8 cellular contexts compared by ENCODE assay signal in genomic region chr3:172550347-172550943, GRCh38.
A peak's percentile ranks its signal among the peaks of the same experiment; 100 is the strongest.
DNase-seq lines count a peak whose midpoint lies in the region; ATAC-seq and TF ChIP-seq lines count a peak whose summit lies in the region.

No MANE protein-coding gene starts in this region.

- peak overlapping the region in 1 of 11 experiments; percentile 5; a peak in 1 of 22 replicates for H3K9ac ChIP-seq in BLaER1 treated with 17β-estradiol and CSF1 and Interleukin-3, amounts not matched to agents 10 nM and 100 nM

- DNase-seq in T1000 (lab: John Stamatoyannopoulos, UW) (peak; percentile 59), cardiac fibroblast (ENCODE audit: low read depth in 2 of 2) (peak; percentile 71 to 88), NCI-H748 treated with DMSO at 0.1 percent for 48 hours (lab: John Stamatoyannopoulos, UW) (no peak), globus pallidus (ENCODE audit: low spot score) (no peak)
- DNase-seq in stimulated activated CD4-positive, alpha-beta T cell treated with anti-CD3 and anti-CD28 coated beads, Interleukin-2, amount 100 ng/mL, for 24 hours, result peak; percentile 77 to 79

- no peak for TF ChIP-seq CTCF in cardiac fibroblast (IDR thresholded peaks at IDR 0.05; ENCODE audit: low read depth, low read length)

- peaks cover 11 to 75% (median 46%) of the 10 kb centered on the region in 10 experiments for H3K4me1 ChIP-seq in BLaER1 treated with 17β-estradiol and CSF1 and Interleukin-3, amounts not matched to agents 10 nM and 100 nM

- peak overlapping the region in 7 of 11 experiments; percentile 27 to 86 (median 55); a peak in 13 of 22 replicates for H3K4me2 ChIP-seq in BLaER1 treated with 17β-estradiol and CSF1 and Interleukin-3, amounts not matched to agents 10 nM and 100 nM

- H4K20me1 ChIP-seq in BLaER1 treated with 17β-estradiol and CSF1 and Interleukin-3, amounts not matched to agents 10 nM and 100 nM, result no peaks in the 10 kb centered on the region

- H3K27ac ChIP-seq in BLaER1 treated with 17β-estradiol and CSF1 and Interleukin-3, amounts not matched to agents 10 nM and 100 nM, result peak overlapping the region in 8 of 11 experiments; percentile 23 to 87 (median 54); a peak in 13 of 22 replicates

- peaks cover 0 to 23% (median 15%) of the 10 kb centered on the region in 11 experiments; a peak in 12 of 22 replicates for H3K9me3 ChIP-seq in BLaER1 treated with 17β-estradiol and CSF1 and Interleukin-3, amounts not matched to agents 10 nM and 100 nM (replicated peaks in 1 of 11)

- no peaks in the 10 kb centered on the region for H3K27me3 ChIP-seq in BLaER1 treated with 17β-estradiol and CSF1 and Interleukin-3, amounts not matched to agents 10 nM and 100 nM

- ATAC-seq in HG02852 (IDR thresholded peaks at IDR 0.05; ENCODE audit: unreplicated experiment) (peak; percentile 89), GM21576 (IDR thresholded peaks at IDR 0.05; ENCODE audit: unreplicated experiment) (no peak)

- no peak overlapping the region for H3K4me3 ChIP-seq in BLaER1 treated with 17β-estradiol and CSF1 and Interleukin-3, amounts not matched to agents 10 nM and 100 nM
- no peak overlapping the region for H3K4me3 ChIP-seq in cardiac fibroblast (replicated peaks in 1 of 2; ENCODE audit: low read depth in 2 of 2, low read length in 2 of 2)

- H3K36me3 ChIP-seq in BLaER1 treated with 17β-estradiol and CSF1 and Interleukin-3, amounts not matched to agents 10 nM and 100 nM, result no peaks in the 10 kb centered on the region; a peak in 1 of 22 replicates

Comparison
In these comparisons a context has a peak if more than half of its experiments do, and no peak if none do; other contexts are left out.
1. DNase-seq: peak in T1000 (single experiment), cardiac fibroblast (2 of 2) and stimulated activated CD4-positive, alpha-beta T cell treated with anti-CD3 and anti-CD28 coated beads, Interleukin-2, amount 100 ng/mL, for 24 hours (2 of 2); none in NCI-H748 treated with DMSO at 0.1 percent for 48 hours (single experiment) and globus pallidus (single experiment).